Comparison of ENCODE assay signal across 8 cellular contexts in the genomic region with DNA sequence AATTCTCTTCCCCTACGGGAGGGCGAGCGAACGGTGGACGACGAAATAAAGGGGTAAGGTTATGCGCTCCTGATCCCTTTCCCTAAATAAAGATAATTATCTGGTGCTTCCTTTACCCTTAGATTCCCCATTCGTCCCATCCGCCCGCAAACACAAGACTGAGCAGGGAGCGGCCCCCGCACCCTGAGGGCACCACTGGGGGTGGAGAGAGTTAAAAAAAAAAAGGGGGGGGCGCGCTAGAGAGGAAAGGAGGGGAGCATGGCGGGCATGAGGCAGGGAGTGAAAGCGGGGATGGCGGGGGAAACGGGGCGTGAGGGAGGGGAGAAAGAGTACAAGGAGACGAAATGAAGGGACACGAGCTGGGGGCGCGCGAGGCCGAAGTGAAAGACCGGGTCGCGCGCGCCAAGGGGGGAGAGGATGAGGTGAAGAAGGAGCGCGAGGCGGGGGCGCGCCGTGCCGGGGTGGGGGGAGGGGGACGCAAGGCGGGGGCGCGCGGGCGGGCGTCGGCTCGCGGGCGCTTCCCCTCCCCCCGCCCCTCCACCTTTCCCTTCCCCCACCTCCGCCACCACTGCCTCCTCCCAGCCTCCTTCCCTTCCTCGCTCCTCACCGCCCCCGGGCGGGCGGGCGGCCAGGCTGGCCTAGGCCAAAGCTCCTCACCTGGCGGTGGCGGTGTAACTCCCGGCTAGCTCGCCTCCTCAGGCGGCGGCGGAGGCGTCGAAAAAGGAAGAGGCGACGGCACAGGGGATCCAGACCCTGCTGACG. TPM values are rescaled to one million over a fixed set of nuclear protein-coding genes. Genes with fewer than 3 reads are reported as not detected.
DNase-seq lines count a peak whose midpoint lies in the region; TF ChIP-seq lines count a peak whose summit lies in the region.

No MANE protein-coding gene starts in this region.

- peaks cover 18% of the 10 kb centered on the region for H3K36me3 Mint-ChIP-seq in MCF 10A (ENCODE audit: insufficient read depth, unreplicated experiment)

- H3K4me3 Mint-ChIP-seq in MCF 10A (ENCODE audit: unreplicated experiment): peak overlapping the region; percentile 74

- CTCF ChIA-PET in GM10248 (lab: Yijun Ruan, JAX) (interaction anchor here (0.8 to 13.6 kb wide), 9 partner anchors 9 to 125 kb away, joined by 3 to 108 read pairs (median 5); a partner anchor contains a TSS), MCF 10A (lab: Yijun Ruan, JAX) (interaction anchor here (0.6 to 5.6 kb wide), 18 partner anchors 8 to 267 kb away, joined by 3 to 41 read pairs (median 5); a partner anchor contains a TSS)

- peaks cover 41% of the 10 kb centered on the region for H3K4me1 Mint-ChIP-seq in MCF 10A (ENCODE audit: insufficient read depth, unreplicated experiment)

- DNase-seq in GM10248 (ENCODE audit: extremely low spot score) (no peak), GM20000 (ENCODE audit: low spot score) (no peak), HL-60 (ENCODE audit: low read depth in 1 of 2, low spot score in 1 of 2) (peak; percentile 67 to 75), SK-N-MC (ENCODE audit: low read depth, low spot score) (no peak), MCF 10A (ENCODE audit: unreplicated experiment) (peak; percentile 84), left kidney (ENCODE audit: low read depth, low spot score) (peak; percentile 89), dermis blood vessel endothelial cell (no peak)
- DNase-seq in stimulated activated CD4-positive, alpha-beta T cell treated with anti-CD3 and anti-CD28 coated beads, Interleukin-4, amount 100 ng/mL, for 48 hours (ENCODE audit: low read depth in 2 of 2): peak; percentile 54 to 64

- H3K27me3 Mint-ChIP-seq in MCF 10A (ENCODE audit: insufficient read depth, unreplicated experiment): no peaks in the 10 kb centered on the region

- no peaks in the 10 kb centered on the region for H3K27me3 ChIP-seq in HL-60 (ENCODE audit: insufficient read depth, poor library complexity, severe bottlenecking)

- peaks cover 6% of the 10 kb centered on the region for H3K36me3 ChIP-seq in SK-N-MC (ENCODE audit: insufficient read depth, low read length)

- H3K9ac ChIP-seq in SK-N-MC (ENCODE audit: insufficient read length): peak overlapping the region; percentile 78

- no peaks in the 10 kb centered on the region for H3K9me3 Mint-ChIP-seq in MCF 10A (ENCODE audit: unreplicated experiment)

- H3K4me3 ChIP-seq in HL-60 (replicated peaks; ENCODE audit: insufficient read depth, low read length): peak overlapping the region; percentile 84
- H3K4me3 ChIP-seq in SK-N-MC: peak overlapping the region; percentile 98

- no peaks in the 10 kb centered on the region for H3K9me3 ChIP-seq in SK-N-MC (ENCODE audit: low read depth, low read length)

- intact Hi-C loops in MCF 10A (cut with micrococcal nuclease): loop anchor here (2.0 kb wide), 2 partner anchors 45 to 65 kb away; a partner anchor contains a TSS

- TF ChIP-seq CTCF in GM10248 (IDR thresholded peaks at IDR 0.05; ENCODE audit: control extremely low read depth, extremely low read depth, low read depth, missing control alignments): peak; percentile 47
- peak; percentile 30 for TF ChIP-seq CTCF in GM20000 (IDR thresholded peaks at IDR 0.05; ENCODE audit: extremely low read depth, missing control alignments)
- no peak for TF ChIP-seq CTCF in HL-60 (IDR thresholded peaks at IDR 0.05; ENCODE audit: insufficient read depth, low read length)
- peak; percentile 11 for TF ChIP-seq CTCF in MCF 10A (IDR thresholded peaks at IDR 0.05; ENCODE audit: unreplicated experiment)

- BruUV-seq in MCF 10A (replicated peaks; lab: Mats Ljungman, UMichigan): no TSS peak

- POLR2A ChIA-PET in GM10248 (lab: Yijun Ruan, JAX): interaction anchor here (0.5 to 2.6 kb wide), 5 partner anchors 18 to 271 kb away, joined by 3 to 16 read pairs (median 6); a partner anchor contains a TSS
- POLR2A ChIA-PET in MCF 10A (lab: Yijun Ruan, JAX): interaction anchor here (0.6 to 7.8 kb wide), 45 partner anchors 9 to 386 kb away, joined by 3 to 117 read pairs (median 5); a partner anchor contains a TSS

- peak overlapping the region; percentile 77 for H3K27ac ChIP-seq in HL-60 (replicated peaks)
- H3K27ac ChIP-seq in SK-N-MC: peak overlapping the region; percentile 75; the same call in 1 of the 2 replicates

- H3K27ac Mint-ChIP-seq in MCF 10A (ENCODE audit: low read depth, unreplicated experiment): peak overlapping the region; percentile 74

RNA-seq across cellular contexts. Expression of a gene that starts 0.5 kb away (rescaled TPM):
- total RNA-seq in MCF 10A (2022) (95.5 and 108 TPM in 2 replicates), dermis blood vessel endothelial cell (5.4 and 9.9 TPM in 2 replicates)

RNA-seq across cellular contexts. Expression of a gene that starts 24.3 kb away (rescaled TPM):
- 59.6 and 79.1 TPM in 2 replicates for total RNA-seq in MCF 10A (2022)
- 17.3 and 18.0 TPM in 2 replicates for total RNA-seq in dermis blood vessel endothelial cell

RNA-seq across cellular contexts. Expression of a gene that starts 36.2 kb away (rescaled TPM):
- 47.0 and 55.1 TPM in 2 replicates for total RNA-seq in MCF 10A (2022)
- 3.7 and 7.5 TPM in 2 replicates for total RNA-seq in dermis blood vessel endothelial cell

RNA-seq across cellular contexts. Expression of a gene that starts 41.1 kb away (rescaled TPM):
- total RNA-seq in MCF 10A (2022): 124 and 159 TPM in 2 replicates
- 153 and 161 TPM in 2 replicates for total RNA-seq in dermis blood vessel endothelial cell

RNA-seq across cellular contexts. Expression of a gene that starts 45.4 kb away (rescaled TPM):
- total RNA-seq in MCF 10A (2022): 14.7 and 17.6 TPM in 2 replicates
- total RNA-seq in dermis blood vessel endothelial cell: 11.0 and 13.1 TPM in 2 replicates

Comparison
In these comparisons a context has a peak if more than half of its experiments do, and no peak if none do; other contexts are left out.
1. DNase-seq: peak in HL-60 (2 of 2), MCF 10A (single experiment), left kidney (single experiment) and stimulated activated CD4-positive, alpha-beta T cell treated with anti-CD3 and anti-CD28 coated beads, Interleukin-4, amount 100 ng/mL, for 48 hours (2 of 2); none in GM10248 (single experiment), GM20000 (single experiment), SK-N-MC (single experiment) and dermis blood vessel endothelial cell (single experiment).